8 cellular contexts compared by ENCODE assay signal in the genomic region with DNA sequence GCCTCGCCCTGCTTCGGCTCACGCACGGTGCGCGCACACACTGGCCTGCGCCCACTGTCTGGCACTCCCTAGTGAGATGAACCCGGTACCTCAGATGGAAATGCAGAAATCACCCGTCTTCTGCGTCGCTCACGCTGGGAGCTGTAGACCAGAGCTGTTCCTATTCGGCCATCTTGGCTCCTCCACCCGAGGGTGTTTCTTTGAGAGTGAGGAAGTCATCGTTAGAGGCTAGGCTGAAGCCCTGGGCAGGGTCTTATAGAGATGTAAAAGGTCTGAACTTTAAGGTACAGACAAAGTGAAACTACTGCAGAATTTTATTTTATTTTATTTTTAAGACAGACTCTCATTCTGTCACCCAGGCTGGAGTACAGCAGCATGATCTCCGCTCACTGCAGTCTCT. TPM values are rescaled to one million over a fixed set of nuclear protein-coding genes. Genes with fewer than 3 reads are reported as not detected.
A peak's percentile ranks its signal among the peaks of the same experiment; 100 is the strongest.
DNase-seq lines count a peak whose midpoint lies in the region; ATAC-seq, FAIRE-seq and TF ChIP-seq lines count a peak whose summit lies in the region.
"Not testable (repeated sequence)": the region's sequence is repeated elsewhere in the genome, so short reads cannot be mapped to it uniquely, and the experiment has no call there.

No MANE protein-coding gene starts in this region.

- not testable (repeated sequence) for FAIRE-seq in K562 (lab: Jason Lieb, UNC)

- TF ChIP-seq EP300 in K562 (IDR thresholded peaks at IDR 0.05; ENCODE audit: low read length) = not testable (repeated sequence)

- not testable (repeated sequence) for H3K27ac Mint-ChIP-seq in nephron progenitor cell

- not testable (repeated sequence) for H3K36me3 Mint-ChIP-seq in nephron progenitor cell (ENCODE audit: low read depth)

- POLR2A ChIA-PET in RWPE1 (lab: Yijun Ruan, JAX; ENCODE audit: low non-redundant PET); K562 (lab: Yijun Ruan, JAX): not testable (repeated sequence)

- peak; percentile 75 for ATAC-seq in K562

- peaks cover 10% of the 10 kb centered on the region for H3K27me3 Mint-ChIP-seq in nephron progenitor cell (ENCODE audit: low read depth, poor library complexity)

- H2AFZ ChIP-seq in K562 (ENCODE audit: low read depth, low read length) = peak overlapping the region; percentile 47

- not testable (repeated sequence) for TF ChIP-seq RAD21 in K562 (CRISPR knock-in tag; conservative IDR thresholded peaks at IDR 0.05 in 1 of 2, IDR thresholded peaks at IDR 0.05 in 1 of 2)

- intact Hi-C loops in K562 (cut with micrococcal nuclease) = not testable (repeated sequence)

- H3K27ac ChIP-seq in HUES64 (ENCODE audit: low read depth, low read length); K562 (ENCODE audit: extremely low read depth, low read depth, low read length): not testable (repeated sequence)
- peak overlapping the region; percentile 42 for H3K27ac ChIP-seq in RWPE1

- H3K4me2 ChIP-seq in K562 (ENCODE audit: insufficient read depth, low read length) = peak overlapping the region; percentile 37

- H3K9me3 ChIP-seq in HUES64 (ENCODE audit: insufficient read depth, low read depth, low read length); K562 (replicated peaks; ENCODE audit: control insufficient read depth, insufficient read depth, low read depth, low read length): not testable (repeated sequence)

- CTCF ChIA-PET in RWPE1 (lab: Yijun Ruan, JAX); K562 (lab: Yijun Ruan, JAX; ENCODE audit: low intra/inter-chr PET ratio): not testable (repeated sequence)

- not testable (repeated sequence) for TF ChIP-seq POLR2A in K562 (conservative IDR thresholded peaks at IDR 0.05)

- H3K4me3 ChIP-seq in H7 (ENCODE audit: insufficient read depth, low read depth, low read length) (peak overlapping the region; percentile 10; the same call in 1 of the 2 replicates), HUES64 (ENCODE audit: low read length) (peak overlapping the region; percentile 32; the same call in 1 of the 2 replicates)
- H3K4me3 ChIP-seq in K562 = not testable (repeated sequence)

- not testable (repeated sequence) for H3K79me2 ChIP-seq in K562 (ENCODE audit: control insufficient read depth, insufficient read depth, low read length)

- not testable (repeated sequence) for H3K9me3 Mint-ChIP-seq in nephron progenitor cell

- DNase-seq in DMS53 (lab: John Stamatoyannopoulos, UW) (peak; percentile 74), NCI-H146 (lab: John Stamatoyannopoulos, UW) (peak; percentile 46), NCI-H526 (lab: John Stamatoyannopoulos, UW) (peak; percentile 13 to 39)
- DNase-seq in H7; RWPE1 (ENCODE audit: low spot score); K562 (ENCODE audit: extremely low read depth in 1 of 4, low spot score in 3 of 4); nephron progenitor cell: not testable (repeated sequence)

- peak overlapping the region; percentile 64 for H3K4me3 Mint-ChIP-seq in nephron progenitor cell

- in situ Hi-C loops in K562 (cut with MboI) = not testable (repeated sequence)

- not testable (repeated sequence) for TF ChIP-seq CTCF in RWPE1 (conservative IDR thresholded peaks at IDR 0.05; ENCODE audit: low read depth); K562 (IDR thresholded peaks at IDR 0.05 in 2 of 3, conservative IDR thresholded peaks at IDR 0.05 in 1 of 3; ENCODE audit: insufficient read depth in 2 of 3, low read depth in 1 of 3, low read length in 3 of 3); nephron progenitor cell (IDR thresholded peaks at IDR 0.05)

- 65% methylated on average over 9 of the region's 16 CpGs for WGBS in HUES64
- 13% methylated on average over 5 of the region's 16 CpGs for WGBS in K562 (ENCODE audit: insufficient coverage, low coverage, missing lambda C conversion rate)

- H3K9me1 ChIP-seq in K562 (ENCODE audit: control insufficient read depth, insufficient read depth, low read length) = not testable (repeated sequence)

- H3K4me1 ChIP-seq in HUES64 (ENCODE audit: insufficient read depth, low read length) = not testable (repeated sequence)
- peaks cover 0 to 13% of the 10 kb centered on the region in 2 experiments; a peak in 1 of 5 replicates for H3K4me1 ChIP-seq in K562 (replicated peaks in 1 of 2; ENCODE audit: control insufficient read depth in 2 of 2, insufficient read depth in 2 of 2, low read length in 2 of 2)

- H3K36me3 ChIP-seq in H7 (replicated peaks; ENCODE audit: control insufficient read depth, insufficient read depth, low read length); HUES64 (ENCODE audit: insufficient read depth, low read length); K562 (ENCODE audit: control insufficient read depth, insufficient read depth, low read length): not testable (repeated sequence)

- BruUV-seq in K562 (replicated peaks; lab: Mats Ljungman, UMichigan) = TSS peak; percentile 78

- peaks cover 22% of the 10 kb centered on the region for H3K4me1 Mint-ChIP-seq in nephron progenitor cell

- H3K27me3 ChIP-seq in H7 (ENCODE audit: control insufficient read depth, insufficient read depth, low read length) (peaks cover 26% of the 10 kb centered on the region), HUES64 (ENCODE audit: insufficient read depth, low read length) (peaks cover 37% of the 10 kb centered on the region), K562 (ENCODE audit: control insufficient read depth in 2 of 2, insufficient read depth in 2 of 2, low read length in 2 of 2) (peaks cover 24 to 35% of the 10 kb centered on the region in 2 experiments)

- H4K20me1 ChIP-seq in K562 (replicated peaks; ENCODE audit: control insufficient read depth, insufficient read depth, low read length) = not testable (repeated sequence)

- H3K9ac ChIP-seq in HUES64 (ENCODE audit: low read depth, low read length); K562 (ENCODE audit: insufficient read depth in 1 of 2, low read depth in 2 of 2, low read length in 2 of 2): not testable (repeated sequence)

TF ChIP-seq in K562, 482 proteins besides CTCF, POLR2A, EP300 and RAD21:
- TF ChIP-seq SPI1 (IDR thresholded peaks at IDR 0.05; ENCODE audit: borderline replicate concordance, low read depth, low read length) (0 out of 2 replicates have a peak, but pooled peaks have one; percentile 15), YY1 (IDR thresholded peaks at IDR 0.05; ENCODE audit: borderline replicate concordance in 1 of 3, control insufficient read depth in 1 of 3, extremely low read depth in 1 of 3, insufficient read depth in 3 of 3, insufficient read length in 1 of 3, insufficient replicate concordance in 2 of 3, low read depth in 1 of 3, low read length in 2 of 3) (peak in 1 of 3 experiments; percentile 60)

RNA-seq across cellular contexts. Expression of a gene that starts 6.0 kb away (rescaled TPM):
- 1.1 and 1.4 TPM in 2 replicates for total RNA-seq in H7 (2014; rRNA removed; shearing (Covaris generic))
- polyA plus RNA-seq in HUES64 (2013, experiment 1 of 2) = 4.1 TPM
- 4.1 TPM for polyA plus RNA-seq in HUES64 (2013, experiment 2 of 2)
- not detected in 2 replicates for total RNA-seq in K562 (2011; cell fraction: chromatin; rRNA removed; ENCODE audit: low replicate concordance)
- total RNA-seq in K562 (2011; cell fraction: nucleolus; rRNA removed) = not detected in 2 replicates
- total RNA-seq in K562 (2011; cell fraction: nucleoplasm; rRNA removed) = not detected in 2 replicates
- total RNA-seq in K562 (2014; rRNA removed) (not detected in 2 replicates), K562 (2014; rRNA removed; fragmentation: Illumina TruSeq; extraction: Trizol) (under 0.01 TPM in 1 of 2 replicates, not detected in the other), K562 (2015; rRNA removed; fragmentation: Illumina TruSeq; extraction: Trizol) (0.04 TPM in 1 of 2 replicates, not detected in the other), K562 (2021) (0.02 TPM in 1 of 2 replicates, not detected in the other)
- polyA plus RNA-seq in K562 (2011; rRNA removed) (0.01 and 0.03 TPM in 2 replicates), K562 (2014; fragmentation: Illumina TruSeq; extraction: Trizol) (0.03 TPM in 1 of 2 replicates, not detected in the other), K562 (2014; fragmentation: Nextera tagmentation; extraction: Ambion mirVana) (not detected), K562 (2014; rRNA removed) (0.01 and 0.03 TPM in 2 replicates)
- polyA plus RNA-seq in K562 (2011; cell fraction: cytosol; rRNA removed) = 0.01 TPM in 2 replicates
- 0.01 and 0.04 TPM in 2 replicates for polyA plus RNA-seq in K562 (2011; cell fraction: nucleus; rRNA removed)
- 0.01 and 0.06 TPM in 2 replicates for polyA plus RNA-seq in K562 (2012)
- polyA minus RNA-seq in K562 (2011; rRNA and poly(A)+ RNA removed) = 0.04 and 0.06 TPM in 2 replicates
- polyA minus RNA-seq in K562 (2011; cell fraction: cytosol; rRNA and poly(A)+ RNA removed) = not detected in 2 replicates
- polyA minus RNA-seq in K562 (2011; cell fraction: nucleus; rRNA and poly(A)+ RNA removed) = under 0.01 and 0.11 TPM in 2 replicates

RNA-seq across cellular contexts. Expression of a gene that starts 53.1 kb away (rescaled TPM):
- total RNA-seq in H7 (2014; rRNA removed; shearing (Covaris generic)) = 51.0 and 61.0 TPM in 2 replicates
- polyA plus RNA-seq in HUES64 (2013, experiment 1 of 2) = 45.3 TPM
- polyA plus RNA-seq in HUES64 (2013, experiment 2 of 2) = 47.8 TPM
- 17.1 and 29.5 TPM in 2 replicates for total RNA-seq in K562 (2011; cell fraction: chromatin; rRNA removed; ENCODE audit: low replicate concordance)
- total RNA-seq in K562 (2011; cell fraction: nucleolus; rRNA removed) = 17.8 and 19.7 TPM in 2 replicates
- total RNA-seq in K562 (2011; cell fraction: nucleoplasm; rRNA removed) = 27.8 and 29.4 TPM in 2 replicates
- total RNA-seq in K562 (2014; rRNA removed) = 70.3 and 81.1 TPM in 2 replicates
- 205 and 227 TPM in 2 replicates for total RNA-seq in K562 (2014; rRNA removed; fragmentation: Illumina TruSeq; extraction: Trizol)
- total RNA-seq in K562 (2015; rRNA removed; fragmentation: Illumina TruSeq; extraction: Trizol) = 122 and 132 TPM in 2 replicates
- 106 and 109 TPM in 2 replicates for total RNA-seq in K562 (2021)
- 170 and 187 TPM in 2 replicates for polyA plus RNA-seq in K562 (2011; rRNA removed)
- 15.4 and 35.1 TPM in 2 replicates for polyA plus RNA-seq in K562 (2011; cell fraction: cytosol; rRNA removed)
- 21.0 and 54.5 TPM in 2 replicates for polyA plus RNA-seq in K562 (2011; cell fraction: nucleus; rRNA removed)
- 140 and 201 TPM in 2 replicates for polyA plus RNA-seq in K562 (2012)
- polyA plus RNA-seq in K562 (2014; fragmentation: Illumina TruSeq; extraction: Trizol) = 149 and 204 TPM in 2 replicates
- 100 to 1,000 TPM; 395 to 442 TPM for polyA plus RNA-seq in K562 (2014; fragmentation: Nextera tagmentation; extraction: Ambion mirVana)
- 109 and 123 TPM in 2 replicates for polyA plus RNA-seq in K562 (2014; rRNA removed)
- polyA minus RNA-seq in K562 (2011; rRNA and poly(A)+ RNA removed) = 64.9 and 102 TPM in 2 replicates
- polyA minus RNA-seq in K562 (2011; cell fraction: cytosol; rRNA and poly(A)+ RNA removed) = 15.6 and 19.8 TPM in 2 replicates
- 7.7 and 18.4 TPM in 2 replicates for polyA minus RNA-seq in K562 (2011; cell fraction: nucleus; rRNA and poly(A)+ RNA removed)
